In genomic region chr11:117000039-117000740, GRCh38 we compare ENCODE assay signal across 1 cellular context.
TF ChIP-seq lines count a peak whose summit lies in the region.

No MANE protein-coding gene starts in this region.

TF ChIP-seq in WTC11, 78 proteins besides CTCF, POLR2A, EP300 and RAD21 (continued from another document):
- TF ChIP-seq AFF4 (CRISPR knock-in tag; IDR thresholded peaks at IDR 0.05; ENCODE audit: borderline replicate concordance) (no peak), SMAD3 (CRISPR knock-in tag; IDR thresholded peaks at IDR 0.05; ENCODE audit: borderline replicate concordance) (no peak), IRF1 (CRISPR knock-in tag; IDR thresholded peaks at IDR 0.05) (no peak), USF2 (CRISPR knock-in tag; IDR thresholded peaks at IDR 0.05) (no peak), TEAD1 (CRISPR knock-in tag; IDR thresholded peaks at IDR 0.05) (no peak), CBFB (CRISPR knock-in tag; IDR thresholded peaks at IDR 0.05; ENCODE audit: low read depth) (no peak), ZNF671 (CRISPR knock-in tag; IDR thresholded peaks at IDR 0.05) (no peak)
